ENCODE assay signal across 8 cellular contexts in the genomic region with DNA sequence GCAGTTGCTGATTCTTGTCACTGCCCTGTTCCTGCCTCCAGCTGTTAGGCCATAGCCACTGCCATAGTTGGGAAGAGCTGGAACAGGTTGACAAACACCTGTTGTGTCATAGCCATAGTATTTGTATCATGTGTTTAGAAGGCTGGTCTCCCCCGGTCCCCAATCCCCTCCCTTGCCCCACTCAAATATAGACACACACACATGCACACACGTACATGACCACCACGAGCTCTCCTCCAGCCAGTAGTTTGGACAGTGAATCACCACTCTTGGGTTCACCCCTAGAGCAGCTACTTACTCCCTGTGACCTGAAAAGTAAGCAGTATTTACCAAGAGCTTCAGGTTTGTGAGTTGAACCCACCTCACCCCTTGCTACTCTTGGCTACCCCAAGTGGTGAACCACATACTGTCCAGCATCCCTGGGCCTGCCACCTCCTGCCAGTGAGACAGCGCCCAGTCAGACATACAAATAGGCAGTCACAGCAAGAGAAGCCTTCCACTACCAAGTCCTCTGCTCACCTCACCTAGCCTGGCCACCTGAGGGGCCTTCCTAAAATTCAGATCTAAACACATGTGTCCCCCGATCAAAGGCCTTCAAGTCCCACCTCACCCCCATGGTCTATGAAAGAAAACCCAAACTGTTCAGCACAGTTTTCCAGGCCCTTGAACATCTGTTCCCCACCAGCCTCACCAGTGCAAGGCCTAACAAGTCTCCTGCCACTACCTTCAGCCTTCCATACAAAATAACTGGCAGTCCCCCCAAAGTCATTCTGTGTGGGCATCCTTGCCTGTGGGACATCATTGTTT. TPM values are rescaled to one million over a fixed set of nuclear protein-coding genes. Genes with fewer than 3 reads are reported as not detected.
DNase-seq lines count a peak whose midpoint lies in the region; ATAC-seq, FAIRE-seq and TF ChIP-seq lines count a peak whose summit lies in the region.

No MANE protein-coding gene starts in this region.

- peak overlapping the region; percentile 91 for H3K4me3 Mint-ChIP-seq in activated T-helper 17 cell treated with anti-CD3 and anti-CD28 coated beads, Interleukin-2, amount 50 U/mL, for 72 hours

- H2AK5ac ChIP-seq in IMR-90 (ENCODE audit: low read depth, low read length), result peak overlapping the region; percentile 78; the same call in 1 of the 2 replicates

- H3K27ac Mint-ChIP-seq in activated T-helper 17 cell treated with anti-CD3 and anti-CD28 coated beads, Interleukin-2, amount 50 U/mL, for 72 hours, result peak overlapping the region; percentile 95

- FAIRE-seq in HepG2 (lab: Jason Lieb, UNC), result peak; percentile 43

- DNase-seq in IMR-90 (peak; percentile 29), HepG2 (ENCODE audit: low spot score) (peak; percentile 78), NCI-H2107 (lab: John Stamatoyannopoulos, UW) (no peak)
- DNase-seq in stimulated activated CD4-positive, alpha-beta T cell treated with anti-CD3 and anti-CD28 coated beads, Interleukin-4, amount 100 ng/mL, for 1 hour, result no peak

- H3K4me2 ChIP-seq in IMR-90 (ENCODE audit: low read depth, low read length) (peak overlapping the region; percentile 38; the same call in 1 of the 2 replicates), HepG2 (ENCODE audit: low read depth, low read length) (peak overlapping the region; percentile 93)

- H3K18ac ChIP-seq in IMR-90 (ENCODE audit: low read depth, low read length), result peak overlapping the region; percentile 81

- dilution Hi-C loops in IMR-90 (cut with HindIII; ENCODE audit: low sequenced_read_pairs, unreplicated experiment), result no loop called here

- H3K4ac ChIP-seq in IMR-90 (ENCODE audit: low read depth, low read length), result peak overlapping the region; percentile 73

- H3K9me3 Mint-ChIP-seq in activated T-helper 17 cell treated with anti-CD3 and anti-CD28 coated beads, Interleukin-2, amount 50 U/mL, for 72 hours, result peaks cover 4% of the 10 kb centered on the region

- H3K4me1 Mint-ChIP-seq in activated T-helper 17 cell treated with anti-CD3 and anti-CD28 coated beads, Interleukin-2, amount 50 U/mL, for 72 hours, result peaks cover 39% of the 10 kb centered on the region

- CTCF ChIA-PET in IMR-90 (lab: Yijun Ruan, JAX), result no interaction called here
- CTCF ChIA-PET in HepG2 (lab: Yijun Ruan, JAX; ENCODE audit: low intra/inter-chr PET ratio, low total read pairs), result no interaction called here

- ATAC-seq in IMR-90 (ENCODE audit: low read depth) (no peak; the same call in 1 of the 2 replicates), HepG2 (peak; percentile 79), HG03457 (IDR thresholded peaks at IDR 0.05; ENCODE audit: unreplicated experiment) (no peak), HG03108 (IDR thresholded peaks at IDR 0.05; ENCODE audit: unreplicated experiment) (no peak)
- peak; percentile 57 for ATAC-seq in activated T-helper 17 cell treated with anti-CD3 and anti-CD28 coated beads, Interleukin-2, amount 50 U/mL, for 72 hours (replicated peaks)

- BruUV-seq in IMR-90 (replicated peaks; lab: Mats Ljungman, UMichigan) (no TSS peak), HepG2 (replicated peaks; lab: Mats Ljungman, UMichigan) (no TSS peak)

- peak overlapping the region; percentile 96 for H4K5ac ChIP-seq in IMR-90 (ENCODE audit: low read depth, low read length)

- H2AFZ ChIP-seq in IMR-90 (replicated peaks; ENCODE audit: low read length, poor library complexity), result peak overlapping the region; percentile 38
- H2AFZ ChIP-seq in HepG2 (ENCODE audit: low read length), result peak overlapping the region; percentile 11

- no peak for TF ChIP-seq CTCF in IMR-90 (conservative IDR thresholded peaks at IDR 0.05; ENCODE audit: low read depth, low read length)
- TF ChIP-seq CTCF in HepG2 (CRISPR knock-in tag; IDR thresholded peaks at IDR 0.05), result 0 out of 2 replicates have a peak, but pooled peaks have one; percentile 9

- no peak for TF ChIP-seq POLR2A in IMR-90 (IDR thresholded peaks at IDR 0.05; ENCODE audit: low read depth, low read length)
- TF ChIP-seq POLR2A in HepG2 (IDR thresholded peaks at IDR 0.05; ENCODE audit: insufficient read depth in 1 of 2, low read depth in 2 of 2, low read length in 2 of 2), result peak in 1 of 2 experiments; percentile 42; a peak in 2 of 4 replicates

- peaks cover 11 to 45% of the 10 kb centered on the region in 2 experiments for H3K79me1 ChIP-seq in IMR-90 (ENCODE audit: low read depth in 1 of 2, low read length in 2 of 2)

- peak overlapping the region; percentile 3 for H2AK9ac ChIP-seq in IMR-90 (replicated peaks; ENCODE audit: low read depth, low read length, poor library complexity)

- peaks cover 12% of the 10 kb centered on the region for H3K4me1 ChIP-seq in IMR-90 (ENCODE audit: control insufficient read depth, insufficient read depth, low read length)
- peaks cover 54% of the 10 kb centered on the region for H3K4me1 ChIP-seq in HepG2 (ENCODE audit: insufficient read depth, low read length)
- peaks cover 12 to 46% (median 37%) of the 10 kb centered on the region in 5 donors for H3K4me1 ChIP-seq in subcutaneous abdominal adipose tissue (ENCODE audit: control insufficient read depth in 5 of 5, insufficient read depth in 5 of 5, low read length in 5 of 5)

- H3K36me3 Mint-ChIP-seq in activated T-helper 17 cell treated with anti-CD3 and anti-CD28 coated beads, Interleukin-2, amount 50 U/mL, for 72 hours (ENCODE audit: low read depth), result peaks cover 18% of the 10 kb centered on the region

- H3K27ac ChIP-seq in IMR-90 (ENCODE audit: insufficient read depth, low read length) (peak overlapping the region; percentile 84; the same call in 1 of the 2 replicates), HepG2 (ENCODE audit: extremely low read length, insufficient read depth, low read length) (peak overlapping the region; percentile 73), subcutaneous abdominal adipose tissue (ENCODE audit: low read depth, low read length) (peak overlapping the region; percentile 88)

- POLR2A ChIA-PET in IMR-90 (lab: Charles Lee; ENCODE audit: unreplicated experiment) (interaction anchor here (0.6 to 1.1 kb wide), 4 partner anchors 10 to 182 kb away, joined by 3 to 6 read pairs (median 4); no protein-coding TSS in a partner anchor), HepG2 (lab: Yijun Ruan, JAX) (interaction anchor here (0.5 to 14.6 kb wide), 18 partner anchors 10 to 199 kb away, joined by 3 to 423 read pairs (median 8); a partner anchor contains a TSS)

- H4K20me1 ChIP-seq in IMR-90 (ENCODE audit: insufficient read depth, low read length) (peaks cover 7% of the 10 kb centered on the region; the same call in 1 of the 2 replicates), HepG2 (ENCODE audit: insufficient read depth, low read length) (no peaks in the 10 kb centered on the region)

- 93% methylated on average over 3 of the region's 5 CpGs; no CpG with 5 or more reads in 1 of the 2 experiments for WGBS in IMR-90 (ENCODE audit: extremely low coverage in 2 of 2, insufficient read length in 1 of 2), 2 experiments
- WGBS in HepG2 (ENCODE audit: low lambda C conversion rate), result 27% methylated on average over 5 of the region's 5 CpGs

- H2BK20ac ChIP-seq in IMR-90 (ENCODE audit: low read depth, low read length), result peak overlapping the region; percentile 46; the same call in 1 of the 2 replicates

- peak overlapping the region; percentile 79 for H3K23ac ChIP-seq in IMR-90 (ENCODE audit: low read depth, low read length)

- H3K14ac ChIP-seq in IMR-90 (replicated peaks; ENCODE audit: low read depth, low read length), result peak overlapping the region; percentile 80

- intact Hi-C loops in IMR-90 (cut with micrococcal nuclease) (loop anchor here (2.0 kb wide), 1 partner anchor 18 kb away; no protein-coding TSS in a partner anchor), HepG2 (cut with micrococcal nuclease; ENCODE audit: unreplicated experiment) (loop anchor here (2.0 kb wide), 1 partner anchor 14 kb away; no protein-coding TSS in a partner anchor)

- TF ChIP-seq RAD21 in IMR-90 (IDR thresholded peaks at IDR 0.05; ENCODE audit: low read length) (no peak), HepG2 (CRISPR knock-in tag; IDR thresholded peaks at IDR 0.05) (peak; percentile 29; the same call in 1 of the 2 replicates)

- H3K9me1 ChIP-seq in IMR-90 (ENCODE audit: insufficient read depth, low read length), result peaks cover 17% of the 10 kb centered on the region

- peak overlapping the region; percentile 73 for H4K91ac ChIP-seq in IMR-90 (ENCODE audit: insufficient read depth, low read depth, low read length)

- peak overlapping the region; percentile 72 for H2BK120ac ChIP-seq in IMR-90 (ENCODE audit: low read depth, low read length)

- H3K4me3 ChIP-seq in IMR-90 (ENCODE audit: insufficient read depth, low read depth, low read length) (no peak overlapping the region), HepG2 (replicated peaks in 1 of 3; ENCODE audit: insufficient read depth in 1 of 3, low read depth in 2 of 3, low read length in 3 of 3) (peak overlapping the region; percentile 36 to 67 (median 50)), subcutaneous abdominal adipose tissue (ENCODE audit: low read depth in 1 of 5, low read length in 5 of 5) (peak overlapping the region in 3 of 5 donors; percentile 20 to 48 (median 35))

- H3K9me3 ChIP-seq in IMR-90 (ENCODE audit: control insufficient read depth, insufficient read depth, low read length) (no peaks in the 10 kb centered on the region), HepG2 (ENCODE audit: low read length) (no peaks in the 10 kb centered on the region), subcutaneous abdominal adipose tissue (ENCODE audit: control insufficient read depth in 5 of 5, low read length in 5 of 5) (no peaks in the 10 kb centered on the region)

- H3K79me2 ChIP-seq in HepG2 (ENCODE audit: insufficient read depth, low read length), result peaks cover 6% of the 10 kb centered on the region

- no peaks in the 10 kb centered on the region for H3K27me3 ChIP-seq in IMR-90 (ENCODE audit: control insufficient read depth, insufficient read depth, low read length)
- no peaks in the 10 kb centered on the region for H3K27me3 ChIP-seq in HepG2 (ENCODE audit: control insufficient read depth in 1 of 2, insufficient read depth in 2 of 2, low read length in 2 of 2)
- H3K27me3 ChIP-seq in subcutaneous abdominal adipose tissue (ENCODE audit: control insufficient read depth in 5 of 5, insufficient read depth in 4 of 5, low read length in 5 of 5), result no peaks in the 10 kb centered on the region

- H3K9ac ChIP-seq in IMR-90 (ENCODE audit: low read depth, low read length) (peak overlapping the region; percentile 51; the same call in 1 of the 2 replicates), HepG2 (ENCODE audit: insufficient read depth, low read depth, low read length) (peak overlapping the region; percentile 72), subcutaneous abdominal adipose tissue (ENCODE audit: low read length in 5 of 5) (peak overlapping the region; percentile 32 to 73 (median 57))

- H2BK15ac ChIP-seq in IMR-90 (ENCODE audit: low read depth, low read length), result peak overlapping the region; percentile 79; the same call in 1 of the 3 replicates

- peak overlapping the region; percentile 80 for H2BK5ac ChIP-seq in IMR-90 (ENCODE audit: low read depth, low read length, poor library complexity, severe bottlenecking)

- H3K27me3 Mint-ChIP-seq in activated T-helper 17 cell treated with anti-CD3 and anti-CD28 coated beads, Interleukin-2, amount 50 U/mL, for 72 hours, result no peaks in the 10 kb centered on the region

- H3K56ac ChIP-seq in IMR-90 (ENCODE audit: extremely low read depth, insufficient read depth, low read length), result 0 out of 2 replicates have a peak overlapping the region, but pooled peaks have one; percentile 45

- H4K8ac ChIP-seq in IMR-90 (ENCODE audit: low read depth in 2 of 2, low read length in 2 of 2), result peak overlapping the region; percentile 91

- peaks cover 3% of the 10 kb centered on the region; the same call in 1 of the 2 replicates for H3K36me3 ChIP-seq in IMR-90 (ENCODE audit: control insufficient read depth, insufficient read depth, low read length)
- no peaks in the 10 kb centered on the region for H3K36me3 ChIP-seq in HepG2 (replicated peaks in 1 of 2; ENCODE audit: control insufficient read depth in 1 of 2, insufficient read depth in 2 of 2, low read length in 2 of 2)
- peaks cover 0 to 3% (median 0%) of the 10 kb centered on the region in 5 donors for H3K36me3 ChIP-seq in subcutaneous abdominal adipose tissue (ENCODE audit: control insufficient read depth in 5 of 5, insufficient read depth in 5 of 5, low read length in 5 of 5)

- in situ Hi-C loops in IMR-90 (cut with MboI; ENCODE audit: low sequenced_read_pairs), result loop anchor here (5.0 kb wide), 1 partner anchor 38 kb away; no protein-coding TSS in a partner anchor
- in situ Hi-C loops in HepG2 (cut with HindIII; ENCODE audit: extremely low pct_ligation_motif_present, low pct_unique_long_range_greater_than_20kb), result no loop called here

- no peak for TF ChIP-seq EP300 in HepG2 (IDR thresholded peaks at IDR 0.05; ENCODE audit: low read depth in 2 of 2, low read length in 2 of 2)
- TF ChIP-seq EP300 in HepG2 (CRISPR knock-in tag; IDR thresholded peaks at IDR 0.05; ENCODE audit: borderline replicate concordance), result no peak

RNA-seq across cellular contexts. Expression of a gene that starts 7.1 kb away (rescaled TPM):
- 33.6 and 33.7 TPM in 2 replicates for total RNA-seq in IMR-90 (2012; rRNA removed)
- 166 and 171 TPM in 2 replicates for polyA plus RNA-seq in IMR-90 (2012; rRNA removed)
- polyA plus RNA-seq in IMR-90 (2012; cell fraction: cytosol; rRNA removed), result 110 and 170 TPM in 2 replicates
- polyA plus RNA-seq in IMR-90 (2012; cell fraction: nucleus; rRNA removed; ENCODE audit: low replicate concordance), result 68.9 and 69.8 TPM in 2 replicates
- 100 to 1,000 TPM; 385 to 468 TPM for total RNA-seq in activated T-helper 17 cell treated with anti-CD3 and anti-CD28 coated beads, Interleukin-2, amount 50 U/mL, for 72 hours
- total RNA-seq in HepG2 (2016; rRNA removed; fragmentation: Illumina TruSeq; extraction: Trizol), result 32.0 and 104 TPM in 2 replicates
- 39.6 and 40.9 TPM in 2 replicates for total RNA-seq in HepG2 (2016; cell fraction: cytosol; rRNA removed; fragmentation: Illumina TruSeq; extraction: Trizol; ENCODE audit: low read depth)
- 30.2 and 107 TPM in 2 replicates for total RNA-seq in HepG2 (2016; cell fraction: insoluble cytoplasmic fraction; rRNA removed; fragmentation: Illumina TruSeq; extraction: Trizol)
- 84.5 and 86.5 TPM in 2 replicates for total RNA-seq in HepG2 (2016; cell fraction: membrane; rRNA removed; fragmentation: Illumina TruSeq; extraction: Trizol)
- 54.5 and 55.6 TPM in 2 replicates for total RNA-seq in HepG2 (2016; cell fraction: nucleus; rRNA removed; fragmentation: Illumina TruSeq; extraction: Trizol)
- polyA plus RNA-seq in HepG2 (2011; rRNA removed), result 137 and 144 TPM in 2 replicates
- 140 and 145 TPM in 2 replicates for polyA plus RNA-seq in HepG2 (2011; cell fraction: cytosol; rRNA removed)
- polyA plus RNA-seq in HepG2 (2011; cell fraction: nucleus; rRNA removed), result 80.5 and 83.2 TPM in 2 replicates
- 391 and 423 TPM in 2 replicates for polyA plus RNA-seq in HepG2 (2012)
- 248 and 249 TPM in 2 replicates for polyA plus RNA-seq in HepG2 (2016; cell fraction: cytosol; fragmentation: Illumina TruSeq; extraction: Trizol; ENCODE audit: low read depth)
- polyA plus RNA-seq in HepG2 (2016; cell fraction: insoluble cytoplasmic fraction; fragmentation: Illumina TruSeq; extraction: Trizol; ENCODE audit: low read depth), result 461 and 517 TPM in 2 replicates
- 274 and 290 TPM in 2 replicates for polyA plus RNA-seq in HepG2 (2016; cell fraction: membrane; fragmentation: Illumina TruSeq; extraction: Trizol; ENCODE audit: low read depth)
- 271 and 294 TPM in 2 replicates for polyA plus RNA-seq in HepG2 (2016; cell fraction: nucleus; fragmentation: Illumina TruSeq; extraction: Trizol; ENCODE audit: insufficient read depth, low read depth)
- 74.9 and 159 TPM in 2 replicates for polyA minus RNA-seq in HepG2 (2011; rRNA and poly(A)+ RNA removed; ENCODE audit: low replicate concordance)
- polyA minus RNA-seq in HepG2 (2011; cell fraction: cytosol; rRNA and poly(A)+ RNA removed), result 114 and 126 TPM in 2 replicates
- polyA minus RNA-seq in HepG2 (2011; cell fraction: nucleus; rRNA and poly(A)+ RNA removed), result 41.5 and 41.8 TPM in 2 replicates

Comparison
In these comparisons a context has a peak if more than half of its experiments do, and no peak if none do; other contexts are left out.
1. ATAC-seq: peak in activated T-helper 17 cell treated with anti-CD3 and anti-CD28 coated beads, Interleukin-2, amount 50 U/mL, for 72 hours (single experiment) and HepG2 (single experiment); none in IMR-90 (single experiment), HG03457 (single experiment) and HG03108 (single experiment).
2. DNase-seq: peak in IMR-90 (single experiment) and HepG2 (single experiment); none in NCI-H2107 (single experiment) and stimulated activated CD4-positive, alpha-beta T cell treated with anti-CD3 and anti-CD28 coated beads, Interleukin-4, amount 100 ng/mL, for 1 hour (single experiment).
3. Peak in every context shown above with its lines, with median percentiles within 50 percentile points of each other: H3K27ac ChIP-seq and H3K9ac ChIP-seq.